In the genomic region with DNA sequence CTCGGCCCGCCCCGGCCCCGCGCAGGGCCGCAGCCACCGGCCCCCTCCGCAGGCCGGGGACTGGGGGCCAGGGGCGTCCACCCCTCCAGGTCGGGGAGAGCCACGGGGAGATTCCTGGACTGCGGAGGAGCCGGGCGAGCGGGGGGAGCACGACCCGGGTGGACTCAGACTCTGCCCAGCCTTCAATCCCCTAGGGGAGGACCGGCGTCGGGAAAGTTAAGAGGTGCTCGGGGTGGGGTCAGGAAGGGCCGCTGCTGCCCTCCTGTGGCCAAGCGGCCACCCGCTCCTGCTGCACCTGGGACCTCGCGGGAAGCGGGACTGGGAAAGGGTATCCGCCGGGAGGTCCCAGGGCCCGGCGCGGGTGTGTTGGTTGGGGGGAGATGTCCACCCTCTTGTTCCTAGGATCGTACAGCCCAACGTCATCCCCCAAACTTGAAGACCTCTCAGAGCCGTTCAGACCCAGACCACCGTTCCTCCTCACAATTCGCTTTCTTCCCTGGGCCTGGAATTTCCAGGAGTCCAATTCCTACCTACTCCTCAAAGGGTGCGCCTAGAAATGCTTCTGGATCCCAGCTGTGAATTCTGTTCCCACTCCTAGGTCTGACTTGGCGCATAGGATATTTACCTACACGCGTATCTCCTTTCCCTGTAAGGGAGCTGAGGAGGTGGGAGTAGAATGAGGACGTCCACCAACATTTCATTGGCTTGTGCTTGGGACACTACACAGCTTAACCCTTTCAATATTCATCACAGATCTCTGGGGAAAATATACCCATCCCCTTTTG, we compare ENCODE assay signal across 1 cellular context.
TF ChIP-seq lines count a peak whose summit lies in the region.

No MANE protein-coding gene starts in this region.

TF ChIP-seq in HEK293, 187 proteins besides CTCF, POLR2A, EP300 and RAD21 (continued from another document and continues in another):
- TF ChIP-seq, protein P1, sequence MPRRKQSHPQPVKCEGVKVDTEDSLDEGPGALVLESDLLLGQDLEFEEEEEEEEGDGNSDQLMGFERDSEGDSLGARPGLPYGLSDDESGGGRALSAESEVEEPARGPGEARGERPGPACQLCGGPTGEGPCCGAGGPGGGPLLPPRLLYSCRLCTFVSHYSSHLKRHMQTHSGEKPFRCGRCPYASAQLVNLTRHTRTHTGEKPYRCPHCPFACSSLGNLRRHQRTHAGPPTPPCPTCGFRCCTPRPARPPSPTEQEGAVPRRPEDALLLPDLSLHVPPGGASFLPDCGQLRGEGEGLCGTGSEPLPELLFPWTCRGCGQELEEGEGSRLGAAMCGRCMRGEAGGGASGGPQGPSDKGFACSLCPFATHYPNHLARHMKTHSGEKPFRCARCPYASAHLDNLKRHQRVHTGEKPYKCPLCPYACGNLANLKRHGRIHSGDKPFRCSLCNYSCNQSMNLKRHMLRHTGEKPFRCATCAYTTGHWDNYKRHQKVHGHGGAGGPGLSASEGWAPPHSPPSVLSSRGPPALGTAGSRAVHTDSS (tag by site-specific recombination; IDR thresholded peaks at IDR 0.05), result no peak
- TF ChIP-seq ZNF521 (tag by site-specific recombination; IDR thresholded peaks at IDR 0.05), result no peak
- TF ChIP-seq ZNF266 (tag by site-specific recombination; IDR thresholded peaks at IDR 0.05; ENCODE audit: low read depth), result no peak
- TF ChIP-seq, protein P2, sequence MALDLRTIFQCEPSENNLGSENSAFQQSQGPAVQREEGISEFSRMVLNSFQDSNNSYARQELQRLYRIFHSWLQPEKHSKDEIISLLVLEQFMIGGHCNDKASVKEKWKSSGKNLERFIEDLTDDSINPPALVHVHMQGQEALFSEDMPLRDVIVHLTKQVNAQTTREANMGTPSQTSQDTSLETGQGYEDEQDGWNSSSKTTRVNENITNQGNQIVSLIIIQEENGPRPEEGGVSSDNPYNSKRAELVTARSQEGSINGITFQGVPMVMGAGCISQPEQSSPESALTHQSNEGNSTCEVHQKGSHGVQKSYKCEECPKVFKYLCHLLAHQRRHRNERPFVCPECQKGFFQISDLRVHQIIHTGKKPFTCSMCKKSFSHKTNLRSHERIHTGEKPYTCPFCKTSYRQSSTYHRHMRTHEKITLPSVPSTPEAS (tag by site-specific recombination; IDR thresholded peaks at IDR 0.05), result peak; percentile 6; the same call in 1 of the 2 replicates
- TF ChIP-seq, protein P3, sequence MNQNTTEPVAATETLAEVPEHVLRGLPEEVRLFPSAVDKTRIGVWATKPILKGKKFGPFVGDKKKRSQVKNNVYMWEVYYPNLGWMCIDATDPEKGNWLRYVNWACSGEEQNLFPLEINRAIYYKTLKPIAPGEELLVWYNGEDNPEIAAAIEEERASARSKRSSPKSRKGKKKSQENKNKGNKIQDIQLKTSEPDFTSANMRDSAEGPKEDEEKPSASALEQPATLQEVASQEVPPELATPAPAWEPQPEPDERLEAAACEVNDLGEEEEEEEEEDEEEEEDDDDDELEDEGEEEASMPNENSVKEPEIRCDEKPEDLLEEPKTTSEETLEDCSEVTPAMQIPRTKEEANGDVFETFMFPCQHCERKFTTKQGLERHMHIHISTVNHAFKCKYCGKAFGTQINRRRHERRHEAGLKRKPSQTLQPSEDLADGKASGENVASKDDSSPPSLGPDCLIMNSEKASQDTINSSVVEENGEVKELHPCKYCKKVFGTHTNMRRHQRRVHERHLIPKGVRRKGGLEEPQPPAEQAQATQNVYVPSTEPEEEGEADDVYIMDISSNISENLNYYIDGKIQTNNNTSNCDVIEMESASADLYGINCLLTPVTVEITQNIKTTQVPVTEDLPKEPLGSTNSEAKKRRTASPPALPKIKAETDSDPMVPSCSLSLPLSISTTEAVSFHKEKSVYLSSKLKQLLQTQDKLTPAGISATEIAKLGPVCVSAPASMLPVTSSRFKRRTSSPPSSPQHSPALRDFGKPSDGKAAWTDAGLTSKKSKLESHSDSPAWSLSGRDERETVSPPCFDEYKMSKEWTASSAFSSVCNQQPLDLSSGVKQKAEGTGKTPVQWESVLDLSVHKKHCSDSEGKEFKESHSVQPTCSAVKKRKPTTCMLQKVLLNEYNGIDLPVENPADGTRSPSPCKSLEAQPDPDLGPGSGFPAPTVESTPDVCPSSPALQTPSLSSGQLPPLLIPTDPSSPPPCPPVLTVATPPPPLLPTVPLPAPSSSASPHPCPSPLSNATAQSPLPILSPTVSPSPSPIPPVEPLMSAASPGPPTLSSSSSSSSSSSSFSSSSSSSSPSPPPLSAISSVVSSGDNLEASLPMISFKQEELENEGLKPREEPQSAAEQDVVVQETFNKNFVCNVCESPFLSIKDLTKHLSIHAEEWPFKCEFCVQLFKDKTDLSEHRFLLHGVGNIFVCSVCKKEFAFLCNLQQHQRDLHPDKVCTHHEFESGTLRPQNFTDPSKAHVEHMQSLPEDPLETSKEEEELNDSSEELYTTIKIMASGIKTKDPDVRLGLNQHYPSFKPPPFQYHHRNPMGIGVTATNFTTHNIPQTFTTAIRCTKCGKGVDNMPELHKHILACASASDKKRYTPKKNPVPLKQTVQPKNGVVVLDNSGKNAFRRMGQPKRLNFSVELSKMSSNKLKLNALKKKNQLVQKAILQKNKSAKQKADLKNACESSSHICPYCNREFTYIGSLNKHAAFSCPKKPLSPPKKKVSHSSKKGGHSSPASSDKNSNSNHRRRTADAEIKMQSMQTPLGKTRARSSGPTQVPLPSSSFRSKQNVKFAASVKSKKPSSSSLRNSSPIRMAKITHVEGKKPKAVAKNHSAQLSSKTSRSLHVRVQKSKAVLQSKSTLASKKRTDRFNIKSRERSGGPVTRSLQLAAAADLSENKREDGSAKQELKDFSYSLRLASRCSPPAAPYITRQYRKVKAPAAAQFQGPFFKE (tag by site-specific recombination; IDR thresholded peaks at IDR 0.05; ENCODE audit: borderline replicate concordance), result no peak
- no peak for TF ChIP-seq ZNF670 (tag by site-specific recombination; IDR thresholded peaks at IDR 0.05; ENCODE audit: low read depth)
- peak; percentile 78 for TF ChIP-seq KLF16 (tag by site-specific recombination; IDR thresholded peaks at IDR 0.05)
- no peak for TF ChIP-seq ZNF626 (tag by site-specific recombination; IDR thresholded peaks at IDR 0.05)
- TF ChIP-seq, protein P4, sequence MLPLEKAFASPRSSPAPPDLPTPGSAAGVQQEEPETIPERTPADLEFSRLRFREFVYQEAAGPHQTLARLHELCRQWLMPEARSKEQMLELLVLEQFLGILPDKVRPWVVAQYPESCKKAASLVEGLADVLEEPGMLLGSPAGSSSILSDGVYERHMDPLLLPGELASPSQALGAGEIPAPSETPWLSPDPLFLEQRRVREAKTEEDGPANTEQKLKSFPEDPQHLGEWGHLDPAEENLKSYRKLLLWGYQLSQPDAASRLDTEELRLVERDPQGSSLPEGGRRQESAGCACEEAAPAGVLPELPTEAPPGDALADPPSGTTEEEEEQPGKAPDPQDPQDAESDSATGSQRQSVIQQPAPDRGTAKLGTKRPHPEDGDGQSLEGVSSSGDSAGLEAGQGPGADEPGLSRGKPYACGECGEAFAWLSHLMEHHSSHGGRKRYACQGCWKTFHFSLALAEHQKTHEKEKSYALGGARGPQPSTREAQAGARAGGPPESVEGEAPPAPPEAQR (tag by site-specific recombination; IDR thresholded peaks at IDR 0.05), result no peak
- TF ChIP-seq ZNF140 (tag by site-specific recombination; IDR thresholded peaks at IDR 0.05), result no peak
- TF ChIP-seq ZNF174 (tag by site-specific recombination; IDR thresholded peaks at IDR 0.05), result no peak
- TF ChIP-seq, protein P5, sequence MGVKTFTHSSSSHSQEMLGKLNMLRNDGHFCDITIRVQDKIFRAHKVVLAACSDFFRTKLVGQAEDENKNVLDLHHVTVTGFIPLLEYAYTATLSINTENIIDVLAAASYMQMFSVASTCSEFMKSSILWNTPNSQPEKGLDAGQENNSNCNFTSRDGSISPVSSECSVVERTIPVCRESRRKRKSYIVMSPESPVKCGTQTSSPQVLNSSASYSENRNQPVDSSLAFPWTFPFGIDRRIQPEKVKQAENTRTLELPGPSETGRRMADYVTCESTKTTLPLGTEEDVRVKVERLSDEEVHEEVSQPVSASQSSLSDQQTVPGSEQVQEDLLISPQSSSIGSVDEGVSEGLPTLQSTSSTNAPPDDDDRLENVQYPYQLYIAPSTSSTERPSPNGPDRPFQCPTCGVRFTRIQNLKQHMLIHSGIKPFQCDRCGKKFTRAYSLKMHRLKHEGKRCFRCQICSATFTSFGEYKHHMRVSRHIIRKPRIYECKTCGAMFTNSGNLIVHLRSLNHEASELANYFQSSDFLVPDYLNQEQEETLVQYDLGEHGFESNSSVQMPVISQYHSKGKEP (tag by site-specific recombination; IDR thresholded peaks at IDR 0.05), result no peak
- TF ChIP-seq HOXD13 (CRISPR knock-in tag; IDR thresholded peaks at IDR 0.05; ENCODE audit: borderline replicate concordance), result no peak
- TF ChIP-seq ZFP69B (tag by site-specific recombination; IDR thresholded peaks at IDR 0.05), result peak; percentile 63
- peak; percentile 22; the same call in 1 of the 2 replicates for TF ChIP-seq ZNF777 (tag by site-specific recombination; IDR thresholded peaks at IDR 0.05; ENCODE audit: borderline replicate concordance)
- peak; percentile 83 for TF ChIP-seq KLF7 (tag by site-specific recombination; IDR thresholded peaks at IDR 0.05; ENCODE audit: borderline replicate concordance)
- TF ChIP-seq ZNF629 (tag by site-specific recombination; IDR thresholded peaks at IDR 0.05), result peak; percentile 44; the same call in 1 of the 2 replicates
- no peak for TF ChIP-seq MZF1 (tag by site-specific recombination; IDR thresholded peaks at IDR 0.05; ENCODE audit: borderline replicate concordance)
- no peak for TF ChIP-seq ZNF169 (tag by site-specific recombination; IDR thresholded peaks at IDR 0.05)
- TF ChIP-seq, protein P6, sequence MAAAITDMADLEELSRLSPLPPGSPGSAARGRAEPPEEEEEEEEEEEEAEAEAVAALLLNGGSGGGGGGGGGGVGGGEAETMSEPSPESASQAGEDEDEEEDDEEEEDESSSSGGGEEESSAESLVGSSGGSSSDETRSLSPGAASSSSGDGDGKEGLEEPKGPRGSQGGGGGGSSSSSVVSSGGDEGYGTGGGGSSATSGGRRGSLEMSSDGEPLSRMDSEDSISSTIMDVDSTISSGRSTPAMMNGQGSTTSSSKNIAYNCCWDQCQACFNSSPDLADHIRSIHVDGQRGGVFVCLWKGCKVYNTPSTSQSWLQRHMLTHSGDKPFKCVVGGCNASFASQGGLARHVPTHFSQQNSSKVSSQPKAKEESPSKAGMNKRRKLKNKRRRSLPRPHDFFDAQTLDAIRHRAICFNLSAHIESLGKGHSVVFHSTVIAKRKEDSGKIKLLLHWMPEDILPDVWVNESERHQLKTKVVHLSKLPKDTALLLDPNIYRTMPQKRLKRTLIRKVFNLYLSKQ (tag by site-specific recombination; IDR thresholded peaks at IDR 0.05; ENCODE audit: borderline replicate concordance), result no peak
- no peak for TF ChIP-seq ZNF114 (tag by site-specific recombination; IDR thresholded peaks at IDR 0.05)
- no peak for TF ChIP-seq ZNF350 (tag by site-specific recombination; IDR thresholded peaks at IDR 0.05)
- TF ChIP-seq IKZF3 (tag by site-specific recombination; IDR thresholded peaks at IDR 0.05), result peak; percentile 96
- TF ChIP-seq, protein P7, sequence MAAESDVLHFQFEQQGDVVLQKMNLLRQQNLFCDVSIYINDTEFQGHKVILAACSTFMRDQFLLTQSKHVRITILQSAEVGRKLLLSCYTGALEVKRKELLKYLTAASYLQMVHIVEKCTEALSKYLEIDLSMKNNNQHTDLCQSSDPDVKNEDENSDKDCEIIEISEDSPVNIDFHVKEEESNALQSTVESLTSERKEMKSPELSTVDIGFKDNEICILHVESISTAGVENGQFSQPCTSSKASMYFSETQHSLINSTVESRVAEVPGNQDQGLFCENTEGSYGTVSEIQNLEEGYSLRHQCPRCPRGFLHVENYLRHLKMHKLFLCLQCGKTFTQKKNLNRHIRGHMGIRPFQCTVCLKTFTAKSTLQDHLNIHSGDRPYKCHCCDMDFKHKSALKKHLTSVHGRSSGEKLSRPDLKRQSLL (tag by site-specific recombination; IDR thresholded peaks at IDR 0.05), result no peak
- no peak for TF ChIP-seq SALL2 (tag by site-specific recombination; IDR thresholded peaks at IDR 0.05; ENCODE audit: borderline replicate concordance)
- TF ChIP-seq ZBTB7A (tag by site-specific recombination; IDR thresholded peaks at IDR 0.05; ENCODE audit: low read depth), result 0 out of 2 replicates have a peak, but pooled peaks have one; percentile 74
- no peak for TF ChIP-seq EGR2 (tag by site-specific recombination; IDR thresholded peaks at IDR 0.05; ENCODE audit: low read depth)
- TF ChIP-seq OSR2 (tag by site-specific recombination; IDR thresholded peaks at IDR 0.05), result no peak
- TF ChIP-seq, protein P8, sequence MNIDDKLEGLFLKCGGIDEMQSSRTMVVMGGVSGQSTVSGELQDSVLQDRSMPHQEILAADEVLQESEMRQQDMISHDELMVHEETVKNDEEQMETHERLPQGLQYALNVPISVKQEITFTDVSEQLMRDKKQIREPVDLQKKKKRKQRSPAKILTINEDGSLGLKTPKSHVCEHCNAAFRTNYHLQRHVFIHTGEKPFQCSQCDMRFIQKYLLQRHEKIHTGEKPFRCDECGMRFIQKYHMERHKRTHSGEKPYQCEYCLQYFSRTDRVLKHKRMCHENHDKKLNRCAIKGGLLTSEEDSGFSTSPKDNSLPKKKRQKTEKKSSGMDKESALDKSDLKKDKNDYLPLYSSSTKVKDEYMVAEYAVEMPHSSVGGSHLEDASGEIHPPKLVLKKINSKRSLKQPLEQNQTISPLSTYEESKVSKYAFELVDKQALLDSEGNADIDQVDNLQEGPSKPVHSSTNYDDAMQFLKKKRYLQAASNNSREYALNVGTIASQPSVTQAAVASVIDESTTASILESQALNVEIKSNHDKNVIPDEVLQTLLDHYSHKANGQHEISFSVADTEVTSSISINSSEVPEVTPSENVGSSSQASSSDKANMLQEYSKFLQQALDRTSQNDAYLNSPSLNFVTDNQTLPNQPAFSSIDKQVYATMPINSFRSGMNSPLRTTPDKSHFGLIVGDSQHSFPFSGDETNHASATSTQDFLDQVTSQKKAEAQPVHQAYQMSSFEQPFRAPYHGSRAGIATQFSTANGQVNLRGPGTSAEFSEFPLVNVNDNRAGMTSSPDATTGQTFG (tag by site-specific recombination; IDR thresholded peaks at IDR 0.05; ENCODE audit: borderline replicate concordance), result no peak
- TF ChIP-seq SP2 (tag by site-specific recombination; IDR thresholded peaks at IDR 0.05), result peak; percentile 28
- TF ChIP-seq, protein P9, sequence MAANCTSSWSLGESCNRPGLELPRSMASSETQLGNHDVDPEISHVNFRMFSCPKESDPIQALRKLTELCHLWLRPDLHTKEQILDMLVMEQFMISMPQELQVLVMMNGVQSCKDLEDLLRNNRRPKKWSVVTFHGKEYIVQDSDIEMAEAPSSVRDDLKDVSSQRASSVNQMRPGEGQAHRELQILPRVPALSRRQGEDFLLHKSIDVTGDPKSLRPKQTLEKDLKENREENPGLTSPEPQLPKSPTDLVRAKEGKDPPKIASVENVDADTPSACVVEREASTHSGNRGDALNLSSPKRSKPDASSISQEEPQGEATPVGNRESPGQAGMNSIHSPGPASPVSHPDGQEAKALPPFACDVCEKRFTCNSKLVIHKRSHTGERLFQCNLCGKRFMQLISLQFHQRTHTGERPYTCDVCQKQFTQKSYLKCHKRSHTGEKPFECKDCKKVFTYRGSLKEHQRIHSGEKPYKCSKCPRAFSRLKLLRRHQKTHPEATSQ (tag by site-specific recombination; IDR thresholded peaks at IDR 0.05), result no peak
